Comparison of ENCODE assay signal across 8 cellular contexts in the genomic region with DNA sequence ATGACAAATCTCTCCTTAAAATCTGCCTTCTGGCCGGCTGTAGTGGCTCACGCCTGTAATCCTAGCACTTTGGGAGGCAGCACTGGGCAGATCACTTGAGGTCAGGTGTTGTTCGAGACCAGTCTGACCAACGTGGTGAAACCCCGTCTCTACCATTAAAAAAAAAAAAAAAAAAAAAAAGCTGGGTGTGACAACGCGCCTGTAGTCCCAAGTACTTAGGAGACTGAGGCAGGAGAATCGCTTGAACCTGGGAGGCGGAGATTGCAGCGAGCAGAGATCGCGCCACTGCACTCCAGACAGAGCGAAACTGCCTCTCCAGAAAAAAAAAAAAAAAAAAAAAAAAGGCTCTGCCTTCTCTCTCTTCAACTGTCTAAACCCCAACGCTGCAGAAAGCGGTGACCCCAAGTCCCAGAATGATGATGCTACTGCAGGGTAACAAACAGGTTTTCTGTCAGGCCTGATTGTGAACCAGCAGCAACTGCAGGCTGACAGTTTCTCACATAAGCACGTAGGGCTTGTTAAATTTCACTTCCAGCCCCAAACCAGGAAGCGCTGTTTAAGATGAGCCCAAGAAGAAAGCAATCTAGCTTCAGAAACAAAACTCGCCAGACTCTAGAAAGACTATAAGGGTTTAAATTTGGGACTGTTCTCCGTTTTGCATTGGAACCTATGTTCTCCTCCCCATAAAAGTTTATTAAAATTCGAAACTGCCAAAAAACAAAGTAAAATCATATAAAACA. TPM values are rescaled to one million over a fixed set of nuclear protein-coding genes. Genes with fewer than 3 reads are reported as not detected.
DNase-seq lines count a peak whose midpoint lies in the region; ATAC-seq and TF ChIP-seq lines count a peak whose summit lies in the region.

No MANE protein-coding gene starts in this region.

- peak overlapping the region; percentile 97 for H3K4me3 ChIP-seq in CD4-positive, CD25-positive, alpha-beta regulatory T cell (ENCODE audit: low read depth, low read length)
- H3K4me3 ChIP-seq in esophagus (ENCODE audit: low read depth in 1 of 2, low read length in 2 of 2): peak overlapping the region; percentile 86 to 90

- ATAC-seq in CD4-positive, CD25-positive, alpha-beta regulatory T cell (ENCODE audit: low read depth in 2 of 2): peak; percentile 11 to 16
- ATAC-seq in GM21423 (IDR thresholded peaks at IDR 0.05; ENCODE audit: unreplicated experiment) (peak; percentile 21), naive B cell (ENCODE audit: low read depth in 2 of 2) (peak; percentile 16 to 19)

- H3K27me3 ChIP-seq in CD4-positive, CD25-positive, alpha-beta regulatory T cell (ENCODE audit: control insufficient read depth, insufficient read depth, low read length): no peaks in the 10 kb centered on the region
- H3K27me3 ChIP-seq in esophagus (ENCODE audit: control insufficient read depth in 1 of 2, insufficient read depth in 2 of 2, low read length in 2 of 2): no peaks in the 10 kb centered on the region

- peak overlapping the region; percentile 97 to 99 (median 97) for H3K4me3 Mint-ChIP-seq in CD4-positive, CD25-positive, alpha-beta regulatory T cell
- H3K4me3 Mint-ChIP-seq in naive B cell: peak overlapping the region; percentile 94 to 99 (median 98)
- H3K4me3 Mint-ChIP-seq in type B pancreatic cell: peak overlapping the region; percentile 96

- no peaks in the 10 kb centered on the region for H3K36me3 Mint-ChIP-seq in CD4-positive, CD25-positive, alpha-beta regulatory T cell
- no peaks in the 10 kb centered on the region for H3K36me3 Mint-ChIP-seq in naive B cell
- H3K36me3 Mint-ChIP-seq in type B pancreatic cell: no peaks in the 10 kb centered on the region

- H3K36me3 ChIP-seq in CD4-positive, CD25-positive, alpha-beta regulatory T cell (ENCODE audit: control insufficient read depth, insufficient read depth, low read length): no peaks in the 10 kb centered on the region
- no peaks in the 10 kb centered on the region for H3K36me3 ChIP-seq in esophagus (ENCODE audit: control insufficient read depth in 2 of 2, insufficient read depth in 2 of 2, low read length in 1 of 2)

- peak overlapping the region; percentile 93 to 98 (median 95) for H3K27ac Mint-ChIP-seq in CD4-positive, CD25-positive, alpha-beta regulatory T cell
- H3K27ac Mint-ChIP-seq in naive B cell: peak overlapping the region; percentile 97 to 99 (median 98)
- H3K27ac Mint-ChIP-seq in type B pancreatic cell: peak overlapping the region; percentile 97

- H3K4me1 Mint-ChIP-seq in CD4-positive, CD25-positive, alpha-beta regulatory T cell: peaks cover 33 to 58% (median 46%) of the 10 kb centered on the region in 4 donors
- H3K4me1 Mint-ChIP-seq in naive B cell: peaks cover 19 to 33% (median 32%) of the 10 kb centered on the region in 3 donors
- peaks cover 29% of the 10 kb centered on the region for H3K4me1 Mint-ChIP-seq in type B pancreatic cell (ENCODE audit: unreplicated experiment)

- H3K9me3 ChIP-seq in CD4-positive, CD25-positive, alpha-beta regulatory T cell (ENCODE audit: control insufficient read depth in 2 of 2, low read length in 2 of 2): no peaks in the 10 kb centered on the region
- H3K9me3 ChIP-seq in esophagus (ENCODE audit: control insufficient read depth in 2 of 2, insufficient read depth in 1 of 2, low read depth in 1 of 2, low read length in 1 of 2): no peaks in the 10 kb centered on the region

- no peaks in the 10 kb centered on the region for H3K9me3 Mint-ChIP-seq in CD4-positive, CD25-positive, alpha-beta regulatory T cell
- no peaks in the 10 kb centered on the region for H3K9me3 Mint-ChIP-seq in naive B cell
- peaks cover 5% of the 10 kb centered on the region for H3K9me3 Mint-ChIP-seq in type B pancreatic cell

- H3K27ac ChIP-seq in CD4-positive, CD25-positive, alpha-beta regulatory T cell (ENCODE audit: insufficient read depth, low read length, poor library complexity, severe bottlenecking): peak overlapping the region; percentile 92
- H3K27ac ChIP-seq in esophagus (ENCODE audit: low read depth in 2 of 2, low read length in 1 of 2): peak overlapping the region; percentile 99 to 100

- WGBS in esophagus, 2 donors: 3 to 4% methylated on average over 20 of the region's 20 CpGs

- peaks cover 57% of the 10 kb centered on the region for H3K4me1 ChIP-seq in CD4-positive, CD25-positive, alpha-beta regulatory T cell (ENCODE audit: control insufficient read depth, insufficient read depth, low read length, poor library complexity, severe bottlenecking)
- H3K4me1 ChIP-seq in esophagus (ENCODE audit: control insufficient read depth in 2 of 2, insufficient read depth in 2 of 2, low read length in 1 of 2): peaks cover 3 to 6% of the 10 kb centered on the region in 2 donors

- TF ChIP-seq CTCF in type B pancreatic cell (conservative IDR thresholded peaks at IDR 0.05): no peak

- DNase-seq in CD4-positive, CD25-positive, alpha-beta regulatory T cell: peak; percentile 23 to 75 (median 65)
- DNase-seq in LHCN-M2 (ENCODE audit: low read depth) (peak; percentile 67), naive B cell (peak; percentile 54), type B pancreatic cell (ENCODE audit: extremely low spot score, unreplicated experiment) (no peak), NCI-H526 (lab: John Stamatoyannopoulos, UW) (no peak)
- peak; percentile 69 for DNase-seq in activated CD8-positive, alpha-beta memory T cell treated with anti-CD3 and anti-CD28 coated beads for 24 hours

- H3K27me3 Mint-ChIP-seq in CD4-positive, CD25-positive, alpha-beta regulatory T cell: peaks cover 13% of the 10 kb centered on the region
- H3K27me3 Mint-ChIP-seq in naive B cell (peaks cover 0 to 4% (median 0%) of the 10 kb centered on the region in 3 donors), type B pancreatic cell (peaks cover 17% of the 10 kb centered on the region)

RNA-seq across cellular contexts. Expression of a gene that starts 0.9 kb away (rescaled TPM):
- total RNA-seq in CD4-positive, CD25-positive, alpha-beta regulatory T cell: 374 TPM
- 10 to 100 TPM; 37.8 to 53.1 (median 47.2) TPM for polyA plus RNA-seq in CD4-positive, CD25-positive, alpha-beta regulatory T cell
- total RNA-seq in LHCN-M2 (2014; rRNA removed) (150 and 191 TPM in 2 replicates), type B pancreatic cell (ENCODE audit: low replicate concordance) (239 and 388 TPM in 2 replicates)
- polyA plus RNA-seq in LHCN-M2 (2012): 102 TPM
- polyA plus RNA-seq in esophagus (100 to 1,000 TPM; 205 to 245 TPM), naive B cell (ENCODE audit: low read depth in 6 of 6) (10 to 100 TPM; 18.2 to 52.9 (median 37.3) TPM)

Comparison
In these comparisons a context has a peak if more than half of its experiments do, and no peak if none do; other contexts are left out.
1. DNase-seq: peak in CD4-positive, CD25-positive, alpha-beta regulatory T cell (3 of 3), LHCN-M2 (single experiment), activated CD8-positive, alpha-beta memory T cell treated with anti-CD3 and anti-CD28 coated beads for 24 hours (single experiment) and naive B cell (single experiment); none in type B pancreatic cell (single experiment) and NCI-H526 (0 of 2).
2. Peak in every context shown above with its lines, with median percentiles within 50 percentile points of each other: ATAC-seq, H3K27ac Mint-ChIP-seq and H3K4me3 Mint-ChIP-seq.